In genomic region chr2:10079931-10080535, GRCh38 we compare ENCODE assay signal across 8 cellular contexts. TPM values are rescaled to one million over a fixed set of nuclear protein-coding genes. Genes with fewer than 3 reads are reported as not detected.
DNase-seq lines count a peak whose midpoint lies in the region; ATAC-seq and TF ChIP-seq lines count a peak whose summit lies in the region.

TSS of gene CYS1 (minus strand) at chr2:10080411. CDS start at chr2:10080223, 188 bp downstream.

- no peaks in the 10 kb centered on the region for H3K9me3 Mint-ChIP-seq in CD8-positive, alpha-beta memory T cell

- TF ChIP-seq CTCF in mammary epithelial cell (conservative IDR thresholded peaks at IDR 0.05 in 1 of 2, IDR thresholded peaks at IDR 0.05 in 1 of 2; ENCODE audit: extremely low read depth in 1 of 2, insufficient read depth in 1 of 2, low read depth in 1 of 2, low read length in 2 of 2) (no peak), left lung (IDR thresholded peaks at IDR 0.05) (no peak), thoracic aorta (IDR thresholded peaks at IDR 0.05) (no peak)

- peak within 1 kb of the TSS in 7 of 8 donors; percentile 5 to 96 (median 66) for H3K27ac Mint-ChIP-seq in CD8-positive, alpha-beta memory T cell

- H3K4me3 Mint-ChIP-seq in CD8-positive, alpha-beta memory T cell, result peak within 1 kb of the TSS; percentile 79 to 91 (median 84)

- H2AFZ ChIP-seq in mammary epithelial cell (ENCODE audit: low read depth, low read length), result peak within 1 kb of the TSS; percentile 74

- no TSS peak for BruUV-seq in mammary epithelial cell (replicated peaks; lab: Mats Ljungman, UMichigan)

- DNase-seq in CD8-positive, alpha-beta memory T cell, result peak in 1 of 5 donors; percentile 5
- peak; percentile 21 for DNase-seq in KBM-7
- DNase-seq in mammary epithelial cell, result no peak
- DNase-seq in left lung, result peak in 1 of 2 donors; percentile 81
- DNase-seq in thoracic aorta (ENCODE audit: low spot score), result no peak
- no peak for DNase-seq in NCI-H1048 (lab: John Stamatoyannopoulos, UW)
- no peak for DNase-seq in NCI-H1694 (lab: John Stamatoyannopoulos, UW)

- WGBS in mammary epithelial cell (ENCODE audit: low coverage, missing lambda C conversion rate), result no CpG with 5 or more reads among the region's 88 CpGs

- H3K4me1 Mint-ChIP-seq in CD8-positive, alpha-beta memory T cell, result peaks cover 10 to 23% (median 19%) of the 10 kb centered on the region in 3 donors

- peak; percentile 37 for ATAC-seq in GM19372 (IDR thresholded peaks at IDR 0.05; ENCODE audit: low read depth, unreplicated experiment)
- ATAC-seq in left lung, result peak; percentile 36
- ATAC-seq in thoracic aorta (ENCODE audit: insufficient number of reproducible peaks, low FRiP score, low read depth), result no peak

- H3K79me2 ChIP-seq in mammary epithelial cell (ENCODE audit: insufficient read depth, low read length), result no peaks in the 10 kb centered on the region

- H3K9me3 ChIP-seq in CD8-positive, alpha-beta memory T cell (ENCODE audit: low read length), result no peaks in the 10 kb centered on the region
- no peaks in the 10 kb centered on the region for H3K9me3 ChIP-seq in mammary epithelial cell (replicated peaks; ENCODE audit: insufficient read depth, low read length)
- H3K9me3 ChIP-seq in left lung, result no peaks in the 10 kb centered on the region
- H3K9me3 ChIP-seq in thoracic aorta, result no peaks in the 10 kb centered on the region

- intact Hi-C loops in mammary epithelial cell (cut with micrococcal nuclease), result no loop called here
- intact Hi-C loops in left lung (cut with DNase I), result no loop called here

- H3K36me3 Mint-ChIP-seq in CD8-positive, alpha-beta memory T cell, result peaks cover 0 to 2% (median 0%) of the 10 kb centered on the region in 3 donors

- peaks cover 18% of the 10 kb centered on the region for H3K4me1 ChIP-seq in CD8-positive, alpha-beta memory T cell (ENCODE audit: insufficient read depth, low read length)
- H3K4me1 ChIP-seq in mammary epithelial cell (ENCODE audit: insufficient read depth, low read length) (peaks cover 8% of the 10 kb centered on the region), left lung (peaks cover 6 to 25% of the 10 kb centered on the region in 2 donors), thoracic aorta (ENCODE audit: control insufficient read depth in 1 of 2, low read depth in 2 of 2) (peaks cover 8 to 34% of the 10 kb centered on the region in 2 donors)

- dilution Hi-C loops in mammary epithelial cell (cut with HindIII; ENCODE audit: low sequenced_read_pairs), result loop anchor here (5.0 kb wide), 1 partner anchor 332 kb away; no protein-coding TSS in a partner anchor

- H3K9ac ChIP-seq in mammary epithelial cell (ENCODE audit: insufficient read depth, low read length), result no peak within 1 kb of the TSS

- in situ Hi-C loops in KBM-7 (cut with MboI; ENCODE audit: low pct_unique_long_range_greater_than_20kb, low sequenced_read_pairs), result no loop called here
- in situ Hi-C loops in mammary epithelial cell (cut with MboI; ENCODE audit: low sequenced_read_pairs in 2 of 2), result loop anchor here (10.0 kb wide), 2 partner anchors 325 to 355 kb away; no protein-coding TSS in a partner anchor

- peaks cover 59% of the 10 kb centered on the region for H3K27me3 ChIP-seq in CD8-positive, alpha-beta memory T cell (ENCODE audit: insufficient read depth, low read length, poor library complexity, severe bottlenecking)
- H3K27me3 ChIP-seq in mammary epithelial cell (ENCODE audit: insufficient read depth, low read length) (peaks cover 17% of the 10 kb centered on the region), left lung (peaks cover 35 to 95% of the 10 kb centered on the region in 2 donors), thoracic aorta (replicated peaks; ENCODE audit: insufficient read depth) (no peaks in the 10 kb centered on the region)

- peaks cover 53 to 79% of the 10 kb centered on the region in 2 donors for H3K27me3 Mint-ChIP-seq in CD8-positive, alpha-beta memory T cell

- peak within 1 kb of the TSS; percentile 10 for H3K4me3 ChIP-seq in CD8-positive, alpha-beta memory T cell (ENCODE audit: low read length)
- H3K4me3 ChIP-seq in mammary epithelial cell (replicated peaks in 1 of 3; ENCODE audit: insufficient read depth in 1 of 3, low read depth in 2 of 3, low read length in 3 of 3) (peak within 1 kb of the TSS in 2 of 3 experiments; percentile 38 to 39), left lung (peak within 1 kb of the TSS; percentile 27 to 33), thoracic aorta (peak within 1 kb of the TSS; percentile 82)

- CTCF ChIA-PET in CD8-positive, alpha-beta memory T cell (lab: Charles Lee), result interaction anchor here (1.3 to 4.2 kb wide), 3 partner anchors 7 to 355 kb away, joined by 5 to 33 read pairs (median 20); no protein-coding TSS in a partner anchor
- CTCF ChIA-PET in mammary epithelial cell (lab: Charles Lee; ENCODE audit: low non-redundant PET), result interaction anchor here (0.6 kb wide), 1 partner anchor 738 kb away, joined by 3 read pairs; no protein-coding TSS in a partner anchor

- H4K20me1 ChIP-seq in mammary epithelial cell (ENCODE audit: insufficient read depth, low read length), result no peaks in the 10 kb centered on the region

- no peaks in the 10 kb centered on the region for H3K36me3 ChIP-seq in CD8-positive, alpha-beta memory T cell (ENCODE audit: insufficient read depth, low read length)
- H3K36me3 ChIP-seq in mammary epithelial cell (ENCODE audit: insufficient read depth, low read length) (no peaks in the 10 kb centered on the region), left lung (no peaks in the 10 kb centered on the region), thoracic aorta (no peaks in the 10 kb centered on the region)

- peak within 1 kb of the TSS; percentile 72 for H3K4me2 ChIP-seq in mammary epithelial cell (ENCODE audit: insufficient read depth, low read depth, low read length)

- H3K27ac ChIP-seq in CD8-positive, alpha-beta memory T cell (ENCODE audit: low read depth, low read length), result no peak within 1 kb of the TSS
- H3K27ac ChIP-seq in mammary epithelial cell (ENCODE audit: insufficient read depth, low read depth, low read length) (no peak within 1 kb of the TSS), left lung (peak within 1 kb of the TSS in 1 of 2 donors; percentile 37), thoracic aorta (peak within 1 kb of the TSS; percentile 50 to 89)

- POLR2A ChIA-PET in CD8-positive, alpha-beta memory T cell (lab: Charles Lee), result no interaction called here

RNA-seq across cellular contexts. Expression of gene CYS1, which starts in this region (rescaled TPM):
- total RNA-seq in CD8-positive, alpha-beta memory T cell, result under 1 TPM; 0.09 to 0.20 TPM
- polyA plus RNA-seq in CD8-positive, alpha-beta memory T cell, result 0.07 TPM
- total RNA-seq in mammary epithelial cell (1 to 10 TPM in 1 of 2 donors, under 1 TPM in 1; 0.73 to 3.5 TPM), left lung (under 1 TPM; 0.60 to 0.93 TPM), thoracic aorta (10 to 100 TPM; 13.5 to 26.9 TPM)
- 0.26 TPM for polyA plus RNA-seq in mammary epithelial cell
- polyA minus RNA-seq in mammary epithelial cell, result not detected

Comparison
In these comparisons a context has a peak if more than half of its experiments do, and no peak if none do; other contexts are left out.
1. Peak in ATAC-seq and H3K4me3 ChIP-seq in left lung; RNA of the gene not detected or under 1 TPM.
2. H3K27ac ChIP-seq: peak in thoracic aorta (2 of 2); none in CD8-positive, alpha-beta memory T cell (single experiment) and mammary epithelial cell (single experiment).
3. H3K4me3 ChIP-seq: peak in every context shown above with its lines; median percentile 82 in thoracic aorta; 38 in mammary epithelial cell; 30 in left lung; 10 in CD8-positive, alpha-beta memory T cell.